In the genomic region with DNA sequence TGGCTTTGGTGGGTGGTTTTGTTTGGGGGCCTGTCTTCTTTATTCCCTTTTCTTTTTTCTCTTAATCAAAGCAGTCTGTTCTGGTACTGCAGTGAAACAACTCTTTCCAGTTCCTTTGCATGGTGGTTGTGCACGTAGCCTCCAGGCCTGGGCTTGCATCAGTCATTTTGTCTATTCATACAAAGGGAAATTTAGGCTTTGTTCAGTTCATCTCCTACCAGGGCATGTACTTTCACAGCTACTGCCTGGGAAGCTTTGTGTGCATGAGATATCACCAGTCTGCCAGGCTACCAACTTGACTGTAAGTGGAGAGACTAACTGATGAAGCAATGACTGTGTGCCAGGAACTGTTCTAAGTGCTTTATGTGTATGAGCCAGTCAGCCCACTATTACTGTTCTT, we compare ENCODE assay signal across 22 cellular contexts. TPM values are rescaled to one million over a fixed set of nuclear protein-coding genes. Genes with fewer than 3 reads are reported as not detected.
DNase-seq lines count a peak whose midpoint lies in the region; ATAC-seq, FAIRE-seq and TF ChIP-seq lines count a peak whose summit lies in the region.
"Had no signal": no experiment of that assay in that cellular context is flagged by ENCODE, and none has a peak within 500 bp of the region (broad histone marks: within the 10 kb centered on the region; RNA-seq: fewer than 3 reads in every experiment).

No MANE protein-coding gene starts in this region.

- H3K4me2 ChIP-seq in mammary epithelial cell (ENCODE audit: insufficient read depth, low read depth, low read length): peak overlapping the region; percentile 25
- H3K4me2 ChIP-seq in neuronal stem cell (ENCODE audit: insufficient read depth, low read length, poor library complexity, severe bottlenecking): no peak overlapping the region

- in situ Hi-C loops in mammary epithelial cell (cut with MboI; ENCODE audit: low sequenced_read_pairs in 2 of 2): no loop called here

- DNase-seq in A673 (ENCODE audit: low spot score) (no peak), HTR-8/SVneo (ENCODE audit: insufficient read length, low spot score) (no peak), mammary epithelial cell (peak; percentile 60), left lung (no peak), neuronal stem cell (ENCODE audit: low spot score) (no peak), HuH-7 (ENCODE audit: low spot score) (no peak), putamen (ENCODE audit: low spot score) (no peak)
- DNase-seq: activated CD4-positive, alpha-beta T cell treated with anti-CD3 and anti-CD28 coated beads, Interleukin-2, amount 10 ng/mL, durations not matched to agents 7 days and 5 days; activated T-cell treated with anti-CD3 and anti-CD28 coated beads, Interleukin-2, amount 50 U/mL, for 4 hours; cortex of kidney; Kasumi-1; NCI-H146; right lobe of liver; SHP77; stimulated activated CD8-positive, alpha-beta memory T cell treated with anti-CD3 and anti-CD28 coated beads, Interleukin-4, amount 100 ng/mL, for 48 hours; T1000 had no signal

- BruUV-seq in A673 (replicated peaks; lab: Mats Ljungman, UMichigan) (no TSS peak), mammary epithelial cell (replicated peaks; lab: Mats Ljungman, UMichigan) (no TSS peak)

- H2AFZ ChIP-seq in mammary epithelial cell (ENCODE audit: low read depth, low read length) (peak overlapping the region; percentile 35), neuronal stem cell (ENCODE audit: low read length) (no peak overlapping the region)

- no peaks in the 10 kb centered on the region for H3K27me3 ChIP-seq in A673 (replicated peaks; ENCODE audit: insufficient read depth, low read depth, low read length, poor library complexity)
- H3K27me3 ChIP-seq in mammary epithelial cell (ENCODE audit: insufficient read depth, low read length): no peaks in the 10 kb centered on the region
- no peaks in the 10 kb centered on the region for H3K27me3 ChIP-seq in left lung
- no peaks in the 10 kb centered on the region for H3K27me3 ChIP-seq in neuronal stem cell (ENCODE audit: control insufficient read depth in 3 of 3, insufficient read depth in 3 of 3, low read depth in 1 of 3, low read length in 3 of 3)
- H3K27me3 ChIP-seq: esophagus muscularis mucosa, right lobe of liver, upper lobe of left lung had no signal

- WGBS in mammary epithelial cell (ENCODE audit: low coverage, missing lambda C conversion rate): 15% methylated on average over 1 of the region's 1 CpG
- no CpG with 5 or more reads among the region's 1 CpG for WGBS in neuronal stem cell (ENCODE audit: extremely low coverage in 2 of 2, insufficient read length in 2 of 2, insufficient replicate concordance in 1 of 2), 2 donors

- H3K9me3 ChIP-seq in A673 (ENCODE audit: low read depth, low read length, poor library complexity, severe bottlenecking) (no peaks in the 10 kb centered on the region), mammary epithelial cell (replicated peaks; ENCODE audit: insufficient read depth, low read length) (no peaks in the 10 kb centered on the region), left lung (no peaks in the 10 kb centered on the region), neuronal stem cell (replicated peaks in 1 of 2; ENCODE audit: control insufficient read depth in 2 of 2, insufficient read depth in 1 of 2, low read depth in 1 of 2, low read length in 2 of 2) (peaks cover 0 to 20% of the 10 kb centered on the region in 2 donors)
- H3K9me3 ChIP-seq: esophagus muscularis mucosa, right lobe of liver, upper lobe of left lung had no signal

- H3K27ac ChIP-seq in A673 (ENCODE audit: low read depth, low read length, poor library complexity, severe bottlenecking) (peak overlapping the region; percentile 32), mammary epithelial cell (ENCODE audit: insufficient read depth, low read depth, low read length) (no peak overlapping the region), left lung (no peak overlapping the region), neuronal stem cell (replicated peaks; ENCODE audit: low read length) (no peak overlapping the region)
- H3K27ac ChIP-seq: esophagus muscularis mucosa, right lobe of liver, upper lobe of left lung had no signal

- FAIRE-seq in HTR-8/SVneo (lab: Jason Lieb, UNC): peak; percentile 31
- FAIRE-seq: GM18507, GM19239 had no signal

- no peaks in the 10 kb centered on the region for H3K79me2 ChIP-seq in mammary epithelial cell (ENCODE audit: insufficient read depth, low read length)

- dilution Hi-C loops in mammary epithelial cell (cut with HindIII; ENCODE audit: low sequenced_read_pairs): no loop called here

- H2AK5ac ChIP-seq in neuronal stem cell (ENCODE audit: low read depth, low read length): no peak overlapping the region

- no peak overlapping the region for H2BK12ac ChIP-seq in neuronal stem cell (ENCODE audit: low read length)

- no peaks in the 10 kb centered on the region for H4K20me1 ChIP-seq in mammary epithelial cell (ENCODE audit: insufficient read depth, low read length)

- H3K9ac ChIP-seq in mammary epithelial cell (ENCODE audit: insufficient read depth, low read length) (no peak overlapping the region), neuronal stem cell (ENCODE audit: low read depth, low read length, poor library complexity) (no peak overlapping the region)

- H3K4me3 ChIP-seq in A673 (ENCODE audit: low read depth, low read length, poor library complexity, severe bottlenecking) (no peak overlapping the region), mammary epithelial cell (replicated peaks in 1 of 3; ENCODE audit: insufficient read depth in 1 of 3, low read depth in 2 of 3, low read length in 3 of 3) (no peak overlapping the region), left lung (no peak overlapping the region), neuronal stem cell (ENCODE audit: low read length in 2 of 2) (no peak overlapping the region)
- H3K4me3 ChIP-seq: esophagus muscularis mucosa, lung, right lobe of liver, upper lobe of left lung had no signal

- H2BK5ac ChIP-seq in neuronal stem cell (ENCODE audit: low read length): no peak overlapping the region

- no peak overlapping the region for H4K8ac ChIP-seq in neuronal stem cell (ENCODE audit: low read depth, low read length)

- H4K91ac ChIP-seq in neuronal stem cell (ENCODE audit: low read depth, low read length, poor library complexity): no peak overlapping the region

- POLR2A ChIA-PET in A673 (lab: Charles Lee; ENCODE audit: low non-redundant PET): no interaction called here

- CTCF ChIA-PET in A673 (lab: Charles Lee): no interaction called here
- CTCF ChIA-PET in mammary epithelial cell (lab: Charles Lee; ENCODE audit: low non-redundant PET): no interaction called here

- H3K4me1 ChIP-seq in A673 (ENCODE audit: insufficient read depth, low read length, poor library complexity, severe bottlenecking): peaks cover 50% of the 10 kb centered on the region
- H3K4me1 ChIP-seq in mammary epithelial cell (ENCODE audit: insufficient read depth, low read length): peaks cover 11% of the 10 kb centered on the region
- no peaks in the 10 kb centered on the region for H3K4me1 ChIP-seq in left lung
- H3K4me1 ChIP-seq in neuronal stem cell (ENCODE audit: control insufficient read depth in 2 of 2, insufficient read depth in 1 of 2, low read depth in 1 of 2, low read length in 2 of 2): peaks cover 3 to 46% of the 10 kb centered on the region in 2 donors

- no peak overlapping the region for H3K14ac ChIP-seq in neuronal stem cell (ENCODE audit: low read length)

- H3K79me1 ChIP-seq in neuronal stem cell (ENCODE audit: low read depth, low read length): no peaks in the 10 kb centered on the region

- ATAC-seq in left lung (peak; percentile 62), HG03097 (IDR thresholded peaks at IDR 0.05; ENCODE audit: low FRiP score, unreplicated experiment) (no peak)
- ATAC-seq: activated T-cell treated with anti-CD3 and anti-CD28 coated beads, Interleukin-2, amount 50 U/mL, for 4 hours; right lobe of liver had no signal

- H3K36me3 ChIP-seq in A673 (ENCODE audit: insufficient read depth, low read length, poor library complexity, severe bottlenecking): no peaks in the 10 kb centered on the region
- no peaks in the 10 kb centered on the region for H3K36me3 ChIP-seq in mammary epithelial cell (ENCODE audit: insufficient read depth, low read length)
- no peaks in the 10 kb centered on the region for H3K36me3 ChIP-seq in left lung
- peaks cover 0 to 19% of the 10 kb centered on the region in 2 donors for H3K36me3 ChIP-seq in neuronal stem cell (replicated peaks in 1 of 2; ENCODE audit: control insufficient read depth in 2 of 2, insufficient read depth in 2 of 2, low read length in 2 of 2)
- H3K36me3 ChIP-seq: esophagus muscularis mucosa, right lobe of liver, upper lobe of left lung had no signal

- no peak overlapping the region for H3K18ac ChIP-seq in neuronal stem cell (ENCODE audit: low read length)

- H2BK15ac ChIP-seq in neuronal stem cell (ENCODE audit: low read length): no peak overlapping the region

- TF ChIP-seq CTCF in A673 (conservative IDR thresholded peaks at IDR 0.05; ENCODE audit: low read depth, low read length) (no peak), mammary epithelial cell (conservative IDR thresholded peaks at IDR 0.05 in 1 of 2, IDR thresholded peaks at IDR 0.05 in 1 of 2; ENCODE audit: extremely low read depth in 1 of 2, insufficient read depth in 1 of 2, low read depth in 1 of 2, low read length in 2 of 2) (no peak), left lung (IDR thresholded peaks at IDR 0.05) (no peak)

- H3K23ac ChIP-seq in neuronal stem cell (ENCODE audit: low read depth, low read length, poor library complexity): no peak overlapping the region

- no peak overlapping the region for H3K4ac ChIP-seq in neuronal stem cell (ENCODE audit: low read length)

- intact Hi-C loops in A673 (cut with micrococcal nuclease; ENCODE audit: unreplicated experiment): no loop called here
- intact Hi-C loops in mammary epithelial cell (cut with micrococcal nuclease): no loop called here
- intact Hi-C loops in left lung (cut with DNase I): no loop called here

- H2BK120ac ChIP-seq in neuronal stem cell (ENCODE audit: low read depth, low read length): no peak overlapping the region

RNA-seq across cellular contexts. Expression of a gene that starts 8.5 kb away (rescaled TPM):
- total RNA-seq in A673 (2021) (93.2 and 107 TPM in 2 replicates), mammary epithelial cell (10 to 100 TPM; 19.5 to 65.2 TPM), left lung (10 to 100 TPM; 49.6 to 64.5 TPM)
- polyA plus RNA-seq in mammary epithelial cell: 11.0 TPM
- polyA minus RNA-seq in mammary epithelial cell: 31.4 TPM
- polyA plus RNA-seq in neuronal stem cell (2013, experiment 1 of 2): 33.1 TPM
- 34.5 TPM for polyA plus RNA-seq in neuronal stem cell (2013, experiment 2 of 2)
